In genomic region chr5:67094476-67095300, GRCh38 we compare ENCODE assay signal across 9 cellular contexts.
DNase-seq lines count a peak whose midpoint lies in the region; ATAC-seq, FAIRE-seq and TF ChIP-seq lines count a peak whose summit lies in the region.
"Had no signal": no experiment of that assay in that cellular context is flagged by ENCODE, and none has a peak within 500 bp of the region (broad histone marks: within the 10 kb centered on the region; RNA-seq: fewer than 3 reads in every experiment).

No MANE protein-coding gene starts in this region.

- H3K27ac Mint-ChIP-seq in HFFc6, result peak overlapping the region; percentile 84
- no peak overlapping the region for H3K27ac Mint-ChIP-seq in effector memory CD8-positive, alpha-beta T cell

- peak overlapping the region in 1 of 2 donors; percentile 30 for H3K9ac ChIP-seq in kidney (ENCODE audit: low read length in 2 of 2)

- TF ChIP-seq CTCF in HFFc6 (IDR thresholded peaks at IDR 0.05) (no peak), choroid plexus epithelial cell (conservative IDR thresholded peaks at IDR 0.05; ENCODE audit: low read depth, low read length) (peak; percentile 12), kidney (IDR thresholded peaks at IDR 0.05; ENCODE audit: borderline replicate concordance, extremely low read depth, insufficient read depth) (no peak)

- no peak for ATAC-seq in effector memory CD8-positive, alpha-beta T cell (replicated peaks)

- no peaks in the 10 kb centered on the region for H3K9me3 Mint-ChIP-seq in HFFc6
- no peaks in the 10 kb centered on the region for H3K9me3 Mint-ChIP-seq in effector memory CD8-positive, alpha-beta T cell

- no peaks in the 10 kb centered on the region for H3K36me3 Mint-ChIP-seq in HFFc6 (ENCODE audit: low read depth)
- no peaks in the 10 kb centered on the region for H3K36me3 Mint-ChIP-seq in effector memory CD8-positive, alpha-beta T cell (ENCODE audit: insufficient read depth)

- H3K9me3 ChIP-seq in kidney (ENCODE audit: control insufficient read depth in 1 of 2, low read length in 2 of 2), result no peaks in the 10 kb centered on the region

- H3K4me1 Mint-ChIP-seq in HFFc6 (ENCODE audit: low read depth), result peaks cover 48% of the 10 kb centered on the region
- H3K4me1 Mint-ChIP-seq in effector memory CD8-positive, alpha-beta T cell (ENCODE audit: low read depth in 2 of 2), result peaks cover 2% of the 10 kb centered on the region in 2 donors

- peaks cover 6 to 14% of the 10 kb centered on the region in 2 donors for H3K4me1 ChIP-seq in kidney (ENCODE audit: control insufficient read depth in 1 of 2, insufficient read depth in 1 of 2, low read depth in 1 of 2, low read length in 2 of 2)

- H3K4me3 Mint-ChIP-seq in HFFc6, result peak overlapping the region; percentile 70
- H3K4me3 Mint-ChIP-seq in effector memory CD8-positive, alpha-beta T cell, result no peak overlapping the region

- intact Hi-C loops in kidney (cut with DNase I), result no loop called here

- DNase-seq in HFFc6 (peak; percentile 53), choroid plexus epithelial cell (ENCODE audit: low read depth) (peak; percentile 96), kidney (peak; percentile 58), DMS114 treated with DMSO at 0.1 percent for 48 hours (lab: John Stamatoyannopoulos, UW; ENCODE audit: unreplicated experiment) (no peak), UCSD-AML1 (lab: John Stamatoyannopoulos, UW; ENCODE audit: unreplicated experiment) (no peak), cortex of kidney (lab: John Stamatoyannopoulos, UW) (no peak)
- no peak for DNase-seq in effector memory CD8-positive, alpha-beta T cell
- DNase-seq: erythroblast had no signal

- peak overlapping the region; percentile 17 to 71 for H3K27ac ChIP-seq in kidney (ENCODE audit: low read depth in 2 of 2, low read length in 2 of 2)
- peak overlapping the region in 17 of 21 experiments; percentile 7 to 87 (median 51) for H3K27ac ChIP-seq in skin epidermis

- H3K4me3 ChIP-seq in choroid plexus epithelial cell (ENCODE audit: low read depth, low read length) (no peak overlapping the region), kidney (ENCODE audit: low read length in 2 of 2) (no peak overlapping the region), skin epidermis (no peak overlapping the region)

- H3K36me3 ChIP-seq in kidney (ENCODE audit: control insufficient read depth in 1 of 2, insufficient read depth in 2 of 2, low read length in 2 of 2), result peaks cover 4 to 6% of the 10 kb centered on the region in 2 donors

- no peak for FAIRE-seq in kidney (lab: Jason Lieb, UNC)

- no peaks in the 10 kb centered on the region for H3K27me3 Mint-ChIP-seq in HFFc6 (ENCODE audit: insufficient read depth)
- peaks cover under 1 to 2% of the 10 kb centered on the region in 2 donors for H3K27me3 Mint-ChIP-seq in effector memory CD8-positive, alpha-beta T cell

Comparison
In these comparisons a context has a peak if more than half of its experiments do, and no peak if none do; other contexts are left out.
1. DNase-seq: peak in HFFc6 (single experiment), choroid plexus epithelial cell (single experiment) and kidney (single experiment); none in DMS114 treated with DMSO at 0.1 percent for 48 hours (single experiment), UCSD-AML1 (single experiment), effector memory CD8-positive, alpha-beta T cell (0 of 3) and cortex of kidney (single experiment).